In the genomic region with DNA sequence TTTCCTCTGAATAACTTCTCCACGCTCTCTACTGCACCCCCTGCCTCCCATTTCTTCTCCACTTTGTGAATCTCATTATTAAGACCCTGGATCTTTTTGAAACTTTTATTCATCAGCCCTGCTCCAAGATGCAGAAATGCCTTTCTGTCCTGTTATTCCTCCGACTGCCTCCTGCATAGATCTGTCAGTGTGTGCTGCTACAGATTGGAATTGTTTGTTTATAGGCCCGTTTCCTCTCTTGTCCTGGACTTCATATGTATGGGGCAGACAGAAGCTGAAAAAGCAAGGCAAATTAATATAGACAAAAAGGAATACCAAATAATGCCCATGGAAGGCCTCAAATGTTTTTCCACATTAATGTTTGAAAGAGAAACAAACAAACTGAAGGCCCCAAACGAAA, we compare ENCODE assay signal across 18 cellular contexts. TPM values are rescaled to one million over a fixed set of nuclear protein-coding genes. Genes with fewer than 3 reads are reported as not detected.
DNase-seq lines count a peak whose midpoint lies in the region; ATAC-seq, FAIRE-seq and TF ChIP-seq lines count a peak whose summit lies in the region.
"Had no signal": no experiment of that assay in that cellular context is flagged by ENCODE, and none has a peak within 500 bp of the region (broad histone marks: within the 10 kb centered on the region; RNA-seq: fewer than 3 reads in every experiment).

No MANE protein-coding gene starts in this region.

- H4K91ac ChIP-seq in mesenchymal stem cell (ENCODE audit: low read length), result no peak overlapping the region

- TF ChIP-seq EP300 in GM12878 (IDR thresholded peaks at IDR 0.05; ENCODE audit: borderline replicate concordance in 1 of 2, control insufficient read depth in 1 of 2, low read depth in 2 of 2, low read length in 2 of 2), result no peak

- peaks cover 0 to 2% (median 0%) of the 10 kb centered on the region in 7 donors for H3K9me3 Mint-ChIP-seq in CD4-positive, CD25-positive, alpha-beta regulatory T cell
- H3K9me3 Mint-ChIP-seq: GM23338, IgD-negative memory B cell had no signal

- no peak overlapping the region for H3K4me3 Mint-ChIP-seq in CD4-positive, CD25-positive, alpha-beta regulatory T cell
- H3K4me3 Mint-ChIP-seq: CD4-positive, alpha-beta memory T cell; GM23338; IgD-negative memory B cell had no signal

- no peak overlapping the region for H3K9ac ChIP-seq in DND-41 (ENCODE audit: low read depth, low read length)
- no peak overlapping the region for H3K9ac ChIP-seq in GM12878 (ENCODE audit: control insufficient read depth, insufficient read depth, low read length)
- no peak overlapping the region for H3K9ac ChIP-seq in mesenchymal stem cell (ENCODE audit: low read length)
- H3K9ac ChIP-seq: BLaER1 treated with 17β-estradiol and CSF1 and Interleukin-3, amounts not matched to agents 10 nM and 100 nM had no signal

- ATAC-seq in CD4-positive, CD25-positive, alpha-beta regulatory T cell (ENCODE audit: low read depth in 2 of 2), result no peak
- ATAC-seq in DND-41 (ENCODE audit: insufficient read depth, low read depth), result no peak
- no peak for ATAC-seq in GM12878
- no peak for ATAC-seq in HG03378 (IDR thresholded peaks at IDR 0.05; ENCODE audit: unreplicated experiment)
- no peak for ATAC-seq in HG02642 (IDR thresholded peaks at IDR 0.05; ENCODE audit: poor library complexity, unreplicated experiment)
- ATAC-seq in SK-N-SH treated with all-trans-retinoic acid at 6 μM for 48 hours, result no peak
- ATAC-seq: GM23338 had no signal

- H3K27ac ChIP-seq in CD4-positive, CD25-positive, alpha-beta regulatory T cell (ENCODE audit: insufficient read depth, low read length, poor library complexity, severe bottlenecking), result no peak overlapping the region
- H3K27ac ChIP-seq in DND-41 (ENCODE audit: low read length) (peak overlapping the region; percentile 29), GM12878 (ENCODE audit: control insufficient read depth, insufficient read depth) (no peak overlapping the region), mesenchymal stem cell (ENCODE audit: low read length, poor library complexity, severe bottlenecking) (no peak overlapping the region)
- H3K27ac ChIP-seq: BLaER1 treated with 17β-estradiol and CSF1 and Interleukin-3, amounts not matched to agents 10 nM and 100 nM had no signal

- no peaks in the 10 kb centered on the region for H3K27me3 Mint-ChIP-seq in CD4-positive, CD25-positive, alpha-beta regulatory T cell
- H3K27me3 Mint-ChIP-seq: IgD-negative memory B cell had no signal

- peaks cover 5% of the 10 kb centered on the region for H3K36me3 Mint-ChIP-seq in CD4-positive, CD25-positive, alpha-beta regulatory T cell
- H3K36me3 Mint-ChIP-seq: CD4-positive, alpha-beta memory T cell; IgD-negative memory B cell had no signal

- no peak for TF ChIP-seq RAD21 in GM12878 (IDR thresholded peaks at IDR 0.05; ENCODE audit: insufficient read depth, low read depth, low read length)

- H3K4me1 ChIP-seq in CD4-positive, CD25-positive, alpha-beta regulatory T cell (ENCODE audit: control insufficient read depth, insufficient read depth, low read length, poor library complexity, severe bottlenecking), result peaks cover 6% of the 10 kb centered on the region
- H3K4me1 ChIP-seq in DND-41 (ENCODE audit: insufficient read depth, low read length), result peaks cover 50% of the 10 kb centered on the region
- peaks cover 15% of the 10 kb centered on the region for H3K4me1 ChIP-seq in GM12878 (ENCODE audit: control insufficient read depth, insufficient read depth, low read length)
- peaks cover 2% of the 10 kb centered on the region for H3K4me1 ChIP-seq in mesenchymal stem cell (ENCODE audit: control insufficient read depth, insufficient read depth, low read depth, low read length)

- no peak overlapping the region for H2BK120ac ChIP-seq in mesenchymal stem cell (ENCODE audit: low read depth, low read length)

- intact Hi-C loops in GM12878 (cut with micrococcal nuclease; ENCODE audit: unreplicated experiment), result loop anchor here (10.0 kb wide), 1 partner anchor 407 kb away; no protein-coding TSS in a partner anchor

- 70% methylated on average over 4 of the region's 4 CpGs for WGBS in GM12878 (ENCODE audit: insufficient coverage, insufficient replicate concordance, low lambda C conversion rate, missing lambda C conversion rate)
- 35% methylated on average over 3 of the region's 4 CpGs for WGBS in mesenchymal stem cell

- TF ChIP-seq POLR2A in GM12878 (IDR thresholded peaks at IDR 0.05; ENCODE audit: low read depth, low read length), result no peak

- no peaks in the 10 kb centered on the region for H3K27me3 ChIP-seq in CD4-positive, CD25-positive, alpha-beta regulatory T cell (ENCODE audit: control insufficient read depth, insufficient read depth, low read length)
- H3K27me3 ChIP-seq in DND-41 (ENCODE audit: insufficient read depth, low read length, poor library complexity), result no peaks in the 10 kb centered on the region
- H3K27me3 ChIP-seq in GM12878 (replicated peaks in 1 of 2; ENCODE audit: control insufficient read depth in 2 of 2, insufficient read depth in 2 of 2, low read length in 1 of 2), result no peaks in the 10 kb centered on the region
- no peaks in the 10 kb centered on the region for H3K27me3 ChIP-seq in mesenchymal stem cell (ENCODE audit: control insufficient read depth in 1 of 2, insufficient read depth in 1 of 2, low read length in 2 of 2)
- H3K27me3 ChIP-seq: BLaER1 treated with 17β-estradiol and CSF1 and Interleukin-3, amounts not matched to agents 10 nM and 100 nM had no signal

- SMC1A ChIA-PET in GM12878 (lab: Charles Lee; ENCODE audit: uncharacterized antibody, unreplicated experiment), result interaction anchor here (0.6 to 1.7 kb wide), 8 partner anchors 11 to 546 kb away, joined by 3 to 4 read pairs (median 3); no protein-coding TSS in a partner anchor

- H4K20me1 ChIP-seq in DND-41 (ENCODE audit: insufficient read depth, low read length) (peaks cover 6% of the 10 kb centered on the region; the same call in 1 of the 2 replicates), GM12878 (ENCODE audit: control insufficient read depth, insufficient read depth) (no peaks in the 10 kb centered on the region)
- H4K20me1 ChIP-seq: BLaER1 treated with 17β-estradiol and CSF1 and Interleukin-3, amounts not matched to agents 10 nM and 100 nM had no signal

- H3K4me3 ChIP-seq in CD4-positive, CD25-positive, alpha-beta regulatory T cell (ENCODE audit: low read depth, low read length), result no peak overlapping the region
- H3K4me3 ChIP-seq in DND-41 (ENCODE audit: low read depth in 1 of 2, low read length in 2 of 2) (no peak overlapping the region), GM12878 (no peak overlapping the region), mesenchymal stem cell (ENCODE audit: insufficient read depth in 1 of 2, low read depth in 1 of 2, low read length in 2 of 2) (no peak overlapping the region)
- H3K4me3 ChIP-seq: BLaER1 treated with 17β-estradiol and CSF1 and Interleukin-3, amounts not matched to agents 10 nM and 100 nM; GM23338 had no signal

- peaks cover 15 to 48% (median 34%) of the 10 kb centered on the region in 4 donors for H3K4me1 Mint-ChIP-seq in CD4-positive, CD25-positive, alpha-beta regulatory T cell

- FAIRE-seq in GM12878 (lab: Jason Lieb, UNC), result no peak
- FAIRE-seq: D721Med had no signal

- H2BK15ac ChIP-seq in mesenchymal stem cell (ENCODE audit: low read depth, poor library complexity, severe bottlenecking), result no peak overlapping the region

- peak overlapping the region in 2 of 3 donors; percentile 5 to 60 for H3K27ac Mint-ChIP-seq in CD4-positive, CD25-positive, alpha-beta regulatory T cell
- H3K27ac Mint-ChIP-seq: CD4-positive, alpha-beta memory T cell; GM23338 had no signal

- no peak overlapping the region for H2AK5ac ChIP-seq in mesenchymal stem cell (ENCODE audit: low read length, severe bottlenecking)

- BruUV-seq in GM12878 (replicated peaks; lab: Mats Ljungman, UMichigan), result no TSS peak

- no peak overlapping the region for H2BK12ac ChIP-seq in mesenchymal stem cell (ENCODE audit: low read length in 2 of 2)

- H3K4me2 ChIP-seq in DND-41 (ENCODE audit: insufficient read depth, low read length) (peak overlapping the region; percentile 82; the same call in 1 of the 2 replicates), GM12878 (ENCODE audit: control insufficient read depth, insufficient read depth) (peak overlapping the region; percentile 26), mesenchymal stem cell (ENCODE audit: low read length, poor library complexity, severe bottlenecking) (no peak overlapping the region)
- H3K4me2 ChIP-seq: GM23338 had no signal

- no peak overlapping the region for H4K8ac ChIP-seq in mesenchymal stem cell (ENCODE audit: low read length)

- CTCF ChIA-PET in GM12878 (lab: Yijun Ruan, JAX), result interaction anchor here (0.9 kb wide), 1 partner anchor 546 kb away, joined by 3 read pairs; no protein-coding TSS in a partner anchor

- H3K14ac ChIP-seq in mesenchymal stem cell (ENCODE audit: low read length in 2 of 2), result no peak overlapping the region

- no peaks in the 10 kb centered on the region for H3K9me3 ChIP-seq in CD4-positive, CD25-positive, alpha-beta regulatory T cell (ENCODE audit: control insufficient read depth in 2 of 2, low read length in 2 of 2)
- no peaks in the 10 kb centered on the region for H3K9me3 ChIP-seq in DND-41 (ENCODE audit: insufficient read depth, low read length, severe bottlenecking)
- H3K9me3 ChIP-seq in GM12878 (replicated peaks; ENCODE audit: control insufficient read depth, insufficient read depth, low read length), result no peaks in the 10 kb centered on the region
- H3K9me3 ChIP-seq in mesenchymal stem cell (ENCODE audit: control insufficient read depth, low read length), result no peaks in the 10 kb centered on the region
- H3K9me3 ChIP-seq: BLaER1 treated with 17β-estradiol and CSF1 and Interleukin-3, amounts not matched to agents 10 nM and 100 nM had no signal

- H3K18ac ChIP-seq in mesenchymal stem cell (ENCODE audit: low read depth in 1 of 2, low read length in 2 of 2), result no peak overlapping the region

- TF ChIP-seq CTCF in DND-41 (IDR thresholded peaks at IDR 0.05; ENCODE audit: borderline replicate concordance, extremely low read depth, low read length, poor library complexity, severe bottlenecking) (no peak), GM12878 (IDR thresholded peaks at IDR 0.05 in 2 of 3, conservative IDR thresholded peaks at IDR 0.05 in 1 of 3; ENCODE audit: control insufficient read depth in 2 of 3, extremely low read depth in 1 of 3, insufficient read depth in 1 of 3, low read depth in 3 of 3, low read length in 3 of 3) (no peak)

- H2AFZ ChIP-seq in DND-41 (ENCODE audit: low read depth, low read length) (no peak overlapping the region), GM12878 (ENCODE audit: control insufficient read depth, low read depth, low read length) (no peak overlapping the region), mesenchymal stem cell (ENCODE audit: low read depth, low read length) (no peak overlapping the region)
- H2AFZ ChIP-seq: GM23338 had no signal

- no peak overlapping the region for H2BK5ac ChIP-seq in mesenchymal stem cell (ENCODE audit: low read depth, low read length, poor library complexity, severe bottlenecking)

- in situ Hi-C loops in GM12878 (cut with MboI), result no loop called here

- H3K36me3 ChIP-seq in CD4-positive, CD25-positive, alpha-beta regulatory T cell (ENCODE audit: control insufficient read depth, insufficient read depth, low read length), result no peaks in the 10 kb centered on the region
- peaks cover 66% of the 10 kb centered on the region for H3K36me3 ChIP-seq in DND-41 (ENCODE audit: insufficient read depth, low read length)
- no peaks in the 10 kb centered on the region for H3K36me3 ChIP-seq in GM12878 (ENCODE audit: control insufficient read depth in 2 of 2, insufficient read depth in 2 of 2, low read length in 1 of 2)
- peaks cover 0 to 3% of the 10 kb centered on the region in 2 experiments for H3K36me3 ChIP-seq in mesenchymal stem cell (ENCODE audit: control insufficient read depth in 1 of 2, insufficient read depth in 2 of 2, low read depth in 1 of 2, low read length in 2 of 2)

- H3K23ac ChIP-seq in mesenchymal stem cell (ENCODE audit: low read length in 2 of 2), result no peak overlapping the region

- H3K79me2 ChIP-seq in DND-41 (ENCODE audit: insufficient read depth, low read length) (peaks cover 63% of the 10 kb centered on the region), GM12878 (ENCODE audit: control insufficient read depth, insufficient read depth, low read length) (peaks cover 13% of the 10 kb centered on the region)

- no peak overlapping the region for H3K4ac ChIP-seq in mesenchymal stem cell (ENCODE audit: low read depth in 1 of 2, low read length in 2 of 2)

- peaks cover 20% of the 10 kb centered on the region for H3K79me1 ChIP-seq in mesenchymal stem cell (replicated peaks; ENCODE audit: low read length, poor library complexity, severe bottlenecking)

- RAD21 ChIA-PET in GM12878 (lab: Charles Lee; ENCODE audit: unreplicated experiment), result interaction anchor here (1.4 to 1.7 kb wide), 2 partner anchors 36 to 79 kb away, joined by 4 read pairs; no protein-coding TSS in a partner anchor

- no peak for DNase-seq in CD4-positive, CD25-positive, alpha-beta regulatory T cell
- DNase-seq in DND-41 (no peak), GM12878 (ENCODE audit: low read depth, low spot score) (no peak), mesenchymal stem cell (peak; percentile 51), hippocampal formation (lab: John Stamatoyannopoulos, UW) (no peak)
- DNase-seq: ACHN; CD4-positive, alpha-beta memory T cell; COR-L47; DMS53; H7 had no signal

- POLR2A ChIA-PET in GM12878 (lab: Charles Lee), result no interaction called here

RNA-seq across cellular contexts. Expression of a gene that starts 8.6 kb away (rescaled TPM):
- 4.9 TPM for total RNA-seq in CD4-positive, CD25-positive, alpha-beta regulatory T cell
- polyA plus RNA-seq in CD4-positive, CD25-positive, alpha-beta regulatory T cell, result 1 to 10 TPM; 4.3 to 6.0 (median 5.2) TPM
- 15.8 and 17.7 TPM in 2 replicates for total RNA-seq in GM12878 (2013; cell fraction: nucleolus; rRNA removed)
- total RNA-seq in GM12878 (2014; rRNA removed), result 9.8 and 12.8 TPM in 2 replicates
- total RNA-seq in GM12878 (2014; rRNA removed; fragmentation: Illumina TruSeq; extraction: Trizol), result 9.2 TPM in 2 replicates
- total RNA-seq in GM12878 (2021), result 37.1 and 37.2 TPM in 2 replicates
- polyA plus RNA-seq in GM12878 (2011; ENCODE audit: low read depth), result 4.2 TPM
- polyA plus RNA-seq in GM12878 (2011; rRNA removed), result 1.5 and 1.6 TPM in 2 replicates
- polyA plus RNA-seq in GM12878 (2011; cell fraction: cytosol; rRNA removed), result 2.0 and 3.3 TPM in 2 replicates
- polyA plus RNA-seq in GM12878 (2011; cell fraction: nucleus; rRNA removed), result 4.1 and 5.9 TPM in 2 replicates
- 13.1 and 13.3 TPM in 2 replicates for polyA plus RNA-seq in GM12878 (2012)
- 8.4 and 9.3 TPM in 2 replicates for polyA plus RNA-seq in GM12878 (2014; fragmentation: Illumina TruSeq; extraction: Trizol)
- polyA plus RNA-seq in GM12878 (2014; fragmentation: Nextera tagmentation; extraction: Ambion mirVana), result 1 to 10 TPM; 2.3 to 5.6 TPM
- 21.8 and 25.7 TPM in 2 replicates for polyA plus RNA-seq in GM12878 (2014; rRNA removed)
- polyA plus RNA-seq in GM12878 (2016; fragmentation: Nextera tagmentation; extraction: Ambion mirVana), result 1 to 10 TPM; 4.3 to 8.3 TPM
- polyA minus RNA-seq in GM12878 (2011; rRNA and poly(A)+ RNA removed), result 0.80 and 2.0 TPM in 2 replicates
- 1.7 and 1.9 TPM in 2 replicates for polyA minus RNA-seq in GM12878 (2011; cell fraction: cytosol; rRNA and poly(A)+ RNA removed)
- polyA minus RNA-seq in GM12878 (2011; cell fraction: nucleus; rRNA and poly(A)+ RNA removed), result 3.1 and 5.0 TPM in 2 replicates
- 42.8 TPM for polyA plus RNA-seq in mesenchymal stem cell (2013, experiment 1 of 2)
- polyA plus RNA-seq in mesenchymal stem cell (2013, experiment 2 of 2), result 43.5 TPM
- total RNA-seq: HT-29 had no signal
